ENCODE assay signal across 12 cellular contexts in genomic region chr16:1154291-1154886, GRCh38. TPM values are rescaled to one million over a fixed set of nuclear protein-coding genes. Genes with fewer than 3 reads are reported as not detected.
DNase-seq lines count a peak whose midpoint lies in the region; ATAC-seq and TF ChIP-seq lines count a peak whose summit lies in the region.
"Had no signal": no experiment of that assay in that cellular context is flagged by ENCODE, and none has a peak within 500 bp of the region (broad histone marks: within the 10 kb centered on the region; RNA-seq: fewer than 3 reads in every experiment).

No MANE protein-coding gene starts in this region.

- H3K9me3 Mint-ChIP-seq in CD4-positive, CD25-positive, alpha-beta regulatory T cell: peaks cover 0 to 2% (median 0%) of the 10 kb centered on the region in 7 donors
- H3K9me3 Mint-ChIP-seq in osteocyte (ENCODE audit: unreplicated experiment): no peaks in the 10 kb centered on the region
- H3K9me3 Mint-ChIP-seq: activated naive CD4-positive, alpha-beta T cell treated with anti-CD3 and anti-CD28 coated beads, Interleukin-2, amount 50 U/mL, for 24 hours had no signal

- peaks cover 18% of the 10 kb centered on the region for H3K4me1 ChIP-seq in CD4-positive, CD25-positive, alpha-beta regulatory T cell (ENCODE audit: control insufficient read depth, insufficient read depth, low read length, poor library complexity, severe bottlenecking)

- no peak overlapping the region for H3K27ac Mint-ChIP-seq in CD4-positive, CD25-positive, alpha-beta regulatory T cell
- H3K27ac Mint-ChIP-seq in osteocyte (ENCODE audit: unreplicated experiment): no peak overlapping the region
- H3K27ac Mint-ChIP-seq: activated naive CD4-positive, alpha-beta T cell treated with anti-CD3 and anti-CD28 coated beads, Interleukin-2, amount 50 U/mL, for 24 hours had no signal

- no peak for ATAC-seq in CD4-positive, CD25-positive, alpha-beta regulatory T cell (ENCODE audit: low read depth in 2 of 2)

- no peaks in the 10 kb centered on the region for H3K9me3 ChIP-seq in CD4-positive, CD25-positive, alpha-beta regulatory T cell (ENCODE audit: control insufficient read depth in 2 of 2, low read length in 2 of 2)
- no peaks in the 10 kb centered on the region for H3K9me3 ChIP-seq in SK-N-MC (ENCODE audit: low read depth, low read length)

- no peaks in the 10 kb centered on the region for H3K36me3 ChIP-seq in CD4-positive, CD25-positive, alpha-beta regulatory T cell (ENCODE audit: control insufficient read depth, insufficient read depth, low read length)
- H3K36me3 ChIP-seq in SK-N-MC (ENCODE audit: insufficient read depth, low read length): no peaks in the 10 kb centered on the region

- H3K27me3 ChIP-seq in CD4-positive, CD25-positive, alpha-beta regulatory T cell (ENCODE audit: control insufficient read depth, insufficient read depth, low read length): no peaks in the 10 kb centered on the region

- H3K4me1 Mint-ChIP-seq in CD4-positive, CD25-positive, alpha-beta regulatory T cell: peaks cover 0 to 8% (median 0%) of the 10 kb centered on the region in 4 donors
- peaks cover 14% of the 10 kb centered on the region for H3K4me1 Mint-ChIP-seq in osteocyte (ENCODE audit: unreplicated experiment)
- H3K4me1 Mint-ChIP-seq: activated naive CD4-positive, alpha-beta T cell treated with anti-CD3 and anti-CD28 coated beads, Interleukin-2, amount 50 U/mL, for 24 hours had no signal

- H3K27ac ChIP-seq in CD4-positive, CD25-positive, alpha-beta regulatory T cell (ENCODE audit: insufficient read depth, low read length, poor library complexity, severe bottlenecking): no peak overlapping the region
- H3K27ac ChIP-seq in SK-N-MC: no peak overlapping the region
- H3K27ac ChIP-seq: parathyroid adenoma had no signal

- TF ChIP-seq CTCF in osteocyte (IDR thresholded peaks at IDR 0.05): no peak

- no peak overlapping the region for H3K4me3 ChIP-seq in CD4-positive, CD25-positive, alpha-beta regulatory T cell (ENCODE audit: low read depth, low read length)
- H3K4me3 ChIP-seq in SK-N-MC: peak overlapping the region; percentile 76
- peak overlapping the region; percentile 6 for H3K4me3 ChIP-seq in iPS-11a (ENCODE audit: low read depth, low read length)

- no peaks in the 10 kb centered on the region for H3K36me3 Mint-ChIP-seq in CD4-positive, CD25-positive, alpha-beta regulatory T cell
- H3K36me3 Mint-ChIP-seq in osteocyte (ENCODE audit: unreplicated experiment): no peaks in the 10 kb centered on the region
- H3K36me3 Mint-ChIP-seq: activated naive CD4-positive, alpha-beta T cell treated with anti-CD3 and anti-CD28 coated beads, Interleukin-2, amount 50 U/mL, for 24 hours had no signal

- no peak for DNase-seq in CD4-positive, CD25-positive, alpha-beta regulatory T cell
- DNase-seq in SK-N-MC (ENCODE audit: low read depth, low spot score): no peak
- DNase-seq in osteocyte (ENCODE audit: extremely low spot score, unreplicated experiment): no peak
- DNase-seq in kidney glomerular epithelial cell (lab: John Stamatoyannopoulos, UW): no peak
- DNase-seq in LoVo (ENCODE audit: low spot score): no peak
- DNase-seq in NCI-H226: no peak
- DNase-seq in NCI-H526 (lab: John Stamatoyannopoulos, UW): no peak
- DNase-seq: MM.1S, OCI-M1 had no signal

- peak overlapping the region; percentile 38 to 58 (median 56) for H3K4me3 Mint-ChIP-seq in CD4-positive, CD25-positive, alpha-beta regulatory T cell
- peak overlapping the region; percentile 65 for H3K4me3 Mint-ChIP-seq in osteocyte (ENCODE audit: unreplicated experiment)
- H3K4me3 Mint-ChIP-seq: activated naive CD4-positive, alpha-beta T cell treated with anti-CD3 and anti-CD28 coated beads, Interleukin-2, amount 50 U/mL, for 24 hours had no signal

- H3K27me3 Mint-ChIP-seq in CD4-positive, CD25-positive, alpha-beta regulatory T cell: no peaks in the 10 kb centered on the region
- H3K27me3 Mint-ChIP-seq in osteocyte (ENCODE audit: unreplicated experiment): peaks cover 2% of the 10 kb centered on the region
- H3K27me3 Mint-ChIP-seq: activated naive CD4-positive, alpha-beta T cell treated with anti-CD3 and anti-CD28 coated beads, Interleukin-2, amount 50 U/mL, for 24 hours had no signal

- H3K9ac ChIP-seq in SK-N-MC (ENCODE audit: insufficient read length): peak overlapping the region; percentile 55
- H3K9ac ChIP-seq: parathyroid adenoma had no signal

RNA-seq across cellular contexts. Expression of gene CACNA1H, which starts 1.5 kb away (rescaled TPM):
- 4.2 TPM for total RNA-seq in CD4-positive, CD25-positive, alpha-beta regulatory T cell
- polyA plus RNA-seq in CD4-positive, CD25-positive, alpha-beta regulatory T cell: under 1 TPM in 3 of 4 donors, not detected in 1; 0.37 to 0.63 (median 0.38) TPM
- 21.2 and 21.3 TPM in 2 replicates for total RNA-seq in osteocyte

RNA-seq across cellular contexts. Expression of gene C1QTNF8, which starts 58.3 kb away (rescaled TPM):
- total RNA-seq in CD4-positive, CD25-positive, alpha-beta regulatory T cell: not detected
- polyA plus RNA-seq in CD4-positive, CD25-positive, alpha-beta regulatory T cell: not detected
- not detected in 2 replicates for total RNA-seq in osteocyte
